In the genomic region with DNA sequence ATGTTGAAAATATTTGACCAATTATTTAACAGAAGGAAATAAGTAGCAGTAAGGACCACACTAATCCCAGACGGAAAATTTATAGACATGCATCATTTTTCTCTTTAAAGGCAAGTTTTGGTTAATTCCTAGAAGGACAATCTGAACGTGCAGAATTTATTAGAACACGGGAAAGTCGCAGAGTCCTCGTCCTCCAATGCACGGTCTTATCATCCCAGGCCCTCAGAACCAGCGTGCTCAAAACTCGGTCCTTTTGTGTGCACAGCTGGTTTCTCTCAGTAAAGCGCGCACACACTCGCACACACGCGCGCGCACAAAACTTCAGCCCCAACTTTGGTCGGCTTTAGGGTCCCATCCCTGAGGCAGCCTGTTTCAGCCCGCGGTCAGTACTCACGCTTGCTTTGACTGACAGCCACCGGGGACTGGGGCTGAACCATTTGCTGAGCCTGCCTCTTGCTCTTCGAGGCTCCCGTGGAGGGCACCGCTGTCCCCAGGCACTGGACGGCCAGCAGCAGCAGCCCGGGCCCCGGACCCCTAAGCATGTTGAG, we compare ENCODE assay signal across 8 cellular contexts. TPM values are rescaled to one million over a fixed set of nuclear protein-coding genes. Genes with fewer than 3 reads are reported as not detected.
DNase-seq lines count a peak whose midpoint lies in the region; ATAC-seq, FAIRE-seq and TF ChIP-seq lines count a peak whose summit lies in the region.

No MANE protein-coding gene starts in this region.

- peak overlapping the region; percentile 48; the same call in 1 of the 2 replicates for H3K18ac ChIP-seq in H1 (ENCODE audit: extremely low read depth, low read length)

- no peak for TF ChIP-seq RAD21 in H1 (IDR thresholded peaks at IDR 0.05 in 1 of 2, conservative IDR thresholded peaks at IDR 0.05 in 1 of 2; ENCODE audit: low read depth in 2 of 2, low read length in 2 of 2)

- H2BK12ac ChIP-seq in H1 (ENCODE audit: low read depth, low read length), result peak overlapping the region; percentile 75

- no peaks in the 10 kb centered on the region for H3K79me2 ChIP-seq in H1 (ENCODE audit: control insufficient read depth in 1 of 2, insufficient read depth in 2 of 2, low read length in 2 of 2)

- no peak overlapping the region for H2BK120ac ChIP-seq in H1 (replicated peaks; ENCODE audit: low read depth, low read length)

- peak overlapping the region; percentile 31 to 64 (median 52); a peak in 6 of 7 replicates for H3K9ac ChIP-seq in H1 (replicated peaks in 1 of 4; ENCODE audit: extremely low read depth in 1 of 4, low read depth in 3 of 4, low read length in 3 of 4)
- peak overlapping the region; percentile 61 for H3K9ac ChIP-seq in mucosa of stomach (ENCODE audit: low read length)

- no peak overlapping the region for H3K56ac ChIP-seq in H1 (replicated peaks; ENCODE audit: insufficient read length, low read depth, low read length)

- no peak overlapping the region for H3K14ac ChIP-seq in H1 (ENCODE audit: insufficient read length)

- TF ChIP-seq CTCF in Panc1 (IDR thresholded peaks at IDR 0.05) (no peak), H1 (IDR thresholded peaks at IDR 0.05; ENCODE audit: control extremely low read depth in 1 of 3, insufficient read depth in 1 of 3, low read depth in 1 of 3, low read length in 3 of 3) (no peak)

- H2BK5ac ChIP-seq in H1 (ENCODE audit: low read depth, low read length), result no peak overlapping the region

- H3K4ac ChIP-seq in H1 (replicated peaks; ENCODE audit: insufficient read length, low read depth, low read length), result no peak overlapping the region

- intact Hi-C loops in Panc1 (cut with micrococcal nuclease; ENCODE audit: unreplicated experiment), result no loop called here
- intact Hi-C loops in aorta (cut with DNase I), result loop anchor here (5.0 to 10.0 kb wide), 4 partner anchors 97 to 482 kb away; no protein-coding TSS in a partner anchor

- TF ChIP-seq EP300 in H1 (IDR thresholded peaks at IDR 0.05; ENCODE audit: borderline replicate concordance in 1 of 2, low read depth in 2 of 2, low read length in 2 of 2), result no peak

- H3K4me2 ChIP-seq in H1 (ENCODE audit: insufficient read depth in 1 of 2, low read depth in 2 of 2, low read length in 2 of 2), result peak overlapping the region; percentile 73 to 82

- peaks cover 3% of the 10 kb centered on the region; the same call in 1 of the 2 replicates for H3K4me1 ChIP-seq in Panc1 (ENCODE audit: control insufficient read depth, insufficient read depth, low read length)
- H3K4me1 ChIP-seq in H1 (replicated peaks in 1 of 4; ENCODE audit: control insufficient read depth in 3 of 4, insufficient read depth in 4 of 4, low read length in 3 of 4), result no peaks in the 10 kb centered on the region; a peak in 1 of 7 replicates
- peaks cover 17% of the 10 kb centered on the region for H3K4me1 ChIP-seq in mucosa of stomach (ENCODE audit: control insufficient read depth, insufficient read depth, low read length)
- H3K4me1 ChIP-seq in aorta (ENCODE audit: control insufficient read depth in 1 of 2, insufficient read depth in 2 of 2, low read length in 2 of 2), result peaks cover 2 to 4% of the 10 kb centered on the region in 2 donors

- no peak overlapping the region for H4K91ac ChIP-seq in H1 (replicated peaks; ENCODE audit: insufficient read length, low read length)

- peak; percentile 29 for ATAC-seq in HG02610 (IDR thresholded peaks at IDR 0.05; ENCODE audit: unreplicated experiment)
- ATAC-seq in Panc1, result peak; percentile 60
- ATAC-seq in aorta (ENCODE audit: low FRiP score), result peak; percentile 36

- no peak overlapping the region for H4K8ac ChIP-seq in H1 (ENCODE audit: extremely low read depth, insufficient read depth, low read length)

- no peaks in the 10 kb centered on the region for H3K79me1 ChIP-seq in H1 (ENCODE audit: low read depth, low read length)

- POLR2A ChIA-PET in Panc1 (lab: Charles Lee) (no interaction called here), H1 (lab: Charles Lee; ENCODE audit: partially characterized antibody) (interaction anchor here (0.8 to 0.9 kb wide), 2 partner anchors 64 to 496 kb away, joined by 3 read pairs; no protein-coding TSS in a partner anchor)

- no peak overlapping the region for H2BK20ac ChIP-seq in H1 (ENCODE audit: low read length)

- 5% methylated on average over 26 of the region's 26 CpGs; no CpG with 5 or more reads in 1 of the 2 experiments for WGBS in H1 (ENCODE audit: extremely low coverage in 1 of 2, insufficient coverage in 1 of 2, insufficient read length in 1 of 2, insufficient replicate concordance in 2 of 2, low coverage in 1 of 2, low lambda C conversion rate in 2 of 2, missing lambda C conversion rate in 1 of 2), 2 experiments
- 0 to 1% methylated on average over 26 of the region's 26 CpGs for WGBS in aorta, 2 donors

- H4K5ac ChIP-seq in H1 (ENCODE audit: insufficient read length, low read depth, low read length), result no peak overlapping the region

- H3K23me2 ChIP-seq in H1 (ENCODE audit: low read depth, low read length), result peaks cover 10% of the 10 kb centered on the region

- H3K9me3 ChIP-seq in Panc1 (ENCODE audit: control insufficient read depth, insufficient read depth, low read depth, low read length) (no peaks in the 10 kb centered on the region), H1 (ENCODE audit: insufficient read depth in 2 of 2, low read depth in 1 of 2, low read length in 1 of 2) (no peaks in the 10 kb centered on the region), mucosa of stomach (ENCODE audit: control insufficient read depth, low read length) (no peaks in the 10 kb centered on the region), aorta (ENCODE audit: control insufficient read depth, low read length) (no peaks in the 10 kb centered on the region)

- no TSS peak for BruUV-seq in Panc1 (replicated peaks; lab: Mats Ljungman, UMichigan)

- H2AFZ ChIP-seq in H1 (ENCODE audit: low read length), result peak overlapping the region; percentile 85; the same call in 1 of the 2 replicates

- H2BK15ac ChIP-seq in H1 (ENCODE audit: low read length), result no peak overlapping the region

- peak overlapping the region; percentile 50 to 72 for H3K4me3 ChIP-seq in Panc1 (ENCODE audit: low read depth in 2 of 2, low read length in 2 of 2)
- H3K4me3 ChIP-seq in H1 (ENCODE audit: extremely low read depth in 1 of 4, insufficient read depth in 2 of 4, low read depth in 3 of 4, low read length in 4 of 4), result peak overlapping the region; percentile 65 to 85 (median 76)
- H3K4me3 ChIP-seq in mucosa of stomach (ENCODE audit: low read length), result peak overlapping the region; percentile 56
- peak overlapping the region; percentile 72 to 75 for H3K4me3 ChIP-seq in aorta (ENCODE audit: low read length in 2 of 2)

- no peaks in the 10 kb centered on the region; the same call in 1 of the 2 replicates for H3K36me3 ChIP-seq in Panc1 (ENCODE audit: control insufficient read depth, insufficient read depth, low read length)
- peaks cover 0 to 8% (median 1%) of the 10 kb centered on the region in 4 experiments; a peak in 4 of 8 replicates for H3K36me3 ChIP-seq in H1 (ENCODE audit: control insufficient read depth in 2 of 4, insufficient read depth in 4 of 4, low read length in 3 of 4)
- H3K36me3 ChIP-seq in mucosa of stomach (ENCODE audit: control insufficient read depth, insufficient read depth, low read length), result no peaks in the 10 kb centered on the region
- H3K36me3 ChIP-seq in aorta (ENCODE audit: control insufficient read depth in 1 of 2, insufficient read depth in 2 of 2, low read length in 1 of 2), result peaks cover 0 to 8% of the 10 kb centered on the region in 2 donors

- no peak for FAIRE-seq in H1 (lab: Jason Lieb, UNC)

- in situ Hi-C loops in Panc1 (cut with HindIII; ENCODE audit: low pct_unique_long_range_greater_than_20kb, low sequenced_read_pairs), result no loop called here

- H3K27me3 ChIP-seq in Panc1 (ENCODE audit: control insufficient read depth, insufficient read depth, low read length), result peaks cover 39% of the 10 kb centered on the region
- H3K27me3 ChIP-seq in H1 (replicated peaks in 1 of 4; ENCODE audit: control insufficient read depth in 3 of 4, extremely low read depth in 1 of 4, insufficient read depth in 3 of 4, low read length in 3 of 4), result no peaks in the 10 kb centered on the region; a peak in 2 of 7 replicates
- peaks cover 33% of the 10 kb centered on the region for H3K27me3 ChIP-seq in mucosa of stomach (ENCODE audit: control insufficient read depth, insufficient read depth, low read length)
- no peaks in the 10 kb centered on the region for H3K27me3 ChIP-seq in aorta (ENCODE audit: control insufficient read depth in 1 of 2, insufficient read depth in 2 of 2, low read length in 1 of 2)

- DNase-seq in NCI-H146 (lab: John Stamatoyannopoulos, UW) (peak; percentile 45), NCI-H146 treated with DMSO at 0.1 percent for 48 hours (lab: John Stamatoyannopoulos, UW; ENCODE audit: unreplicated experiment) (no peak), Panc1 (ENCODE audit: low read depth, low spot score) (no peak), H1 (ENCODE audit: low read depth in 1 of 2, low spot score in 2 of 2) (no peak), aorta (peak in 1 of 2 donors; percentile 80), dedifferentiated amniotic fluid mesenchymal stem cell (ENCODE audit: extremely low spot score) (no peak)

- H4K20me1 ChIP-seq in H1 (replicated peaks in 1 of 2; ENCODE audit: control insufficient read depth in 1 of 2, insufficient read depth in 2 of 2, low read length in 2 of 2), result no peaks in the 10 kb centered on the region

- no peak overlapping the region for H3K27ac ChIP-seq in Panc1 (ENCODE audit: low read length)
- no peak overlapping the region for H3K27ac ChIP-seq in H1 (ENCODE audit: low read depth, low read length)
- H3K27ac ChIP-seq in aorta (ENCODE audit: low read depth in 1 of 2, low read length in 2 of 2), result peak overlapping the region; percentile 91 to 97

- CTCF ChIA-PET in Panc1 (lab: Charles Lee) (no interaction called here), H1 (lab: Charles Lee; ENCODE audit: partially characterized antibody) (no interaction called here)

- no peak overlapping the region for H3K23ac ChIP-seq in H1 (ENCODE audit: insufficient read length)

- no peak; a peak in 1 of 3 replicates for TF ChIP-seq POLR2A in H1 (IDR thresholded peaks at IDR 0.05; ENCODE audit: control extremely low read depth in 1 of 2, low read depth in 2 of 2, low read length in 2 of 2)

- H2AK5ac ChIP-seq in H1 (ENCODE audit: low read depth, low read length), result no peak overlapping the region

TF ChIP-seq in H1, 55 proteins besides CTCF, POLR2A, EP300 and RAD21 (continues in another document):
- no peak for TF ChIP-seq NRF1 (IDR thresholded peaks at IDR 0.05; ENCODE audit: low read depth, low read length)

RNA-seq across cellular contexts. Expression of gene FN1, which starts 0.5 kb away (rescaled TPM):
- total RNA-seq in Panc1 (2021; ENCODE audit: unreplicated experiment), result 4.2 TPM
- polyA plus RNA-seq in Panc1 (2012; ENCODE audit: insufficient read length), result 2.0 TPM
- total RNA-seq in H1 (2021; fragmentation: NEBNext Ultra II Directional; extraction: Animal tissue kit (Norgen Biotek cat#: 25700)), result 109 and 116 TPM in 2 replicates
- 42.4 and 42.9 TPM in 2 replicates for polyA plus RNA-seq in H1 (2011; rRNA removed)
- polyA plus RNA-seq in H1 (2011; cell fraction: cytosol; rRNA removed), result 43.8 TPM
- 156 TPM for polyA plus RNA-seq in H1 (2011; cell fraction: nucleus; rRNA removed)
- polyA plus RNA-seq in H1 (2012, experiment 1 of 2), result 62.9 to 96.1 TPM (median 74.4 TPM) in 4 replicates
- 11.6 TPM for polyA plus RNA-seq in H1 (2012, experiment 2 of 2)
- 149 TPM for polyA plus RNA-seq in H1 (2013, experiment 1 of 2)
- 106 TPM for polyA plus RNA-seq in H1 (2013, experiment 2 of 2)
- polyA minus RNA-seq in H1 (2011; rRNA and poly(A)+ RNA removed), result 75.3 and 112 TPM in 2 replicates
- 58.6 TPM for polyA minus RNA-seq in H1 (2011; cell fraction: cytosol; rRNA and poly(A)+ RNA removed)
- 61.7 TPM for polyA minus RNA-seq in H1 (2011; cell fraction: nucleus; rRNA and poly(A)+ RNA removed)
- total RNA-seq in aorta, result 1,000 to 10,000 TPM; 4,393 to 6,899 TPM
- polyA plus RNA-seq in aorta, result over 10,000 TPM in 1 of 2 donors, 100 to 1,000 TPM in 1; 916 to 12,965 TPM

Comparison
In these comparisons a context has a peak if more than half of its experiments do, and no peak if none do; other contexts are left out.
1. H3K27ac ChIP-seq: peak in aorta (2 of 2); none in Panc1 (single experiment) and H1 (single experiment).
2. RNA of gene FN1, which starts 0.5 kb away (total RNA-seq): 4,393 to 6,899 TPM in aorta; 109 to 116 TPM in H1 and 4.2 TPM in Panc1 (single experiment); every median in the first group is over 10 times any median in the second.
3. Peak in every context shown above with its lines, with median percentiles within 50 percentile points of each other: ATAC-seq and H3K4me3 ChIP-seq.